In the genomic region with DNA sequence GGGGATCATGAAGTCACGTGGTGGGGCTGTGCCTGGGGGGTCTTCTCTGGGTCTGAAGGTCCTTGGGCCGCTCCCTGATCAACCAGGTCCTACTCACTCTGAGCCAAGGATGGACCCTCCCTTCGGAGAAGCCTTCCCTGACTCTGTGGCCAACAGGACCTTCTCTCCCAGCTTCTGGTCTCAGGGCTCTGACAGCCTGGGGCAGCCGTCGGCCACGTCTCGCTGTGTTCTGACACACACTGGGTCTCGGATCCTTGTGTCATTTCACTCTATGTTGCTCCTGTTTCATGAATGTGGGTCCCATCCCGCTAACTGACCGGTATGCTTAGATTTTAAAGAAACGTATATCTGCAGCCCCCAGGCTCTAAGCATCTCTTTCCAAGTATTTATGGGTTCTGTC, we compare ENCODE assay signal across 9 cellular contexts.
"Had no signal": no experiment of that assay in that cellular context is flagged by ENCODE, and none has a peak within 500 bp of the region (broad histone marks: within the 10 kb centered on the region; RNA-seq: fewer than 3 reads in every experiment).

No MANE protein-coding gene starts in this region.

- H3K27ac Mint-ChIP-seq: HFFc6, IgD-negative memory B cell had no signal

- H3K9me3 Mint-ChIP-seq: HFFc6 had no signal

- H3K4me3 ChIP-seq: GM23248, HAP-1 had no signal

- ATAC-seq: HCT116, HepG2 had no signal

- H3K9me3 ChIP-seq: HAP-1 had no signal

- H2AFZ ChIP-seq: GM23248 had no signal

- H3K27ac ChIP-seq: GM23248, HL-60 had no signal

- H3K36me3 ChIP-seq: HAP-1 had no signal

- H3K4me1 ChIP-seq: HAP-1 had no signal

- DNase-seq: GM23248, GOT3, H7, HFFc6 had no signal

- H3K4me3 Mint-ChIP-seq: HFFc6, IgD-negative memory B cell had no signal

- H3K9ac ChIP-seq: GM23248 had no signal
